ENCODE assay signal across 32 cellular contexts in the genomic region with DNA sequence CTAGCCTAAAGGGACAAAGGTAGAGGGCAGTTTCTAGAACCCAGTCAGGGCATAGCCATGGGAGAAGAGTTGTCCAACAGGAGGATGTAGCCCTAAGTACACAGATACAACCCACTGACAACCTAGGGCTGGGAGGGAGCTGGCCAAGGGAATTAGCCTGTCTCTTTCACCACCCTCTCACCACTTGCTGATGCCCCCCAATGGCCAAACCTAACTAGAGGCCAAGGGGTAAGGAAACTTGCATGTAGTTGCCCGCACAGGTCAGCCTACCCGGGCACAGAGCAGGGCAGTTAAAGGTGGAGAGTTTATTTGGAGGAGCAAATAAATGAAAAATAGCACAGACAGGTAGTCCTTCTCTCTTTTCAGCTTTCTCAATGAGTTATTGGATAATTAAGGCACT.
"Had no signal": no experiment of that assay in that cellular context is flagged by ENCODE, and none has a peak within 500 bp of the region (broad histone marks: within the 10 kb centered on the region; RNA-seq: fewer than 3 reads in every experiment).

No MANE protein-coding gene starts in this region.

- ATAC-seq: activated CD4-positive, alpha-beta T cell treated with anti-CD3 and anti-CD28 coated beads for 36 hours; activated CD8-positive, alpha-beta memory T cell treated with anti-CD3 and anti-CD28 coated beads, Interleukin-2, amount 10 ng/mL, durations not matched to agents 7 days and 5 days; activated CD8-positive, alpha-beta T cell treated with anti-CD3 and anti-CD28 coated beads, Interleukin-2, amount 10 ng/mL, durations not matched to agents 7 days and 5 days; activated naive CD4-positive, alpha-beta T cell treated with anti-CD3 and anti-CD28 coated beads, Interleukin-2, amount 50 U/mL, for 72 hours; activated T-cell treated with anti-CD3 and anti-CD28 coated beads, Interleukin-2, amount 50 U/mL, for 72 hours; esophagus mucosa had no signal

- H3K4me3 Mint-ChIP-seq: activated CD4-positive, alpha-beta memory T cell treated with anti-CD3 and anti-CD28 coated beads for 36 hours; activated CD4-positive, alpha-beta T cell treated with anti-CD3 and anti-CD28 coated beads for 36 hours; activated CD4-positive, alpha-beta T cell treated with anti-CD3 and anti-CD28 coated beads, Interleukin-2, amount 10 ng/mL, durations not matched to agents 24 days and 14 days; activated CD8-positive, alpha-beta memory T cell treated with anti-CD3 and anti-CD28 coated beads, Interleukin-2, amount 10 ng/mL, durations not matched to agents 7 days and 5 days; activated CD8-positive, alpha-beta T cell treated with anti-CD3 and anti-CD28 coated beads, Interleukin-2, amount 10 ng/mL, durations not matched to agents 7 days and 5 days; activated naive CD4-positive, alpha-beta T cell treated with anti-CD3 and anti-CD28 coated beads, Interleukin-2, amount 10 ng/mL, durations not matched to agents 7 days and 5 days; activated T-cell treated with anti-CD3 and anti-CD28 coated beads, Interleukin-2, amount 50 U/mL, for 24 hours; activated T-cell treated with anti-CD3 and anti-CD28 coated beads, Interleukin-2, amount 50 U/mL, for 72 hours; central memory CD8-positive, alpha-beta T cell; dendritic cell treated with granulocyte-macrophage colony-stimulating factor and Interleukin-4, amounts not matched to agents 40 ng/mL and 50 ng/mL, for 4 days; endodermal cell had no signal

- H3K4me1 Mint-ChIP-seq: activated CD4-positive, alpha-beta T cell treated with anti-CD3 and anti-CD28 coated beads for 36 hours; activated CD8-positive, alpha-beta memory T cell treated with anti-CD3 and anti-CD28 coated beads, Interleukin-2, amount 10 ng/mL, durations not matched to agents 7 days and 5 days; activated naive CD4-positive, alpha-beta T cell treated with anti-CD3 and anti-CD28 coated beads, Interleukin-2, amount 10 ng/mL, durations not matched to agents 7 days and 5 days had no signal

- H3K4me3 ChIP-seq: coronary artery, dorsolateral prefrontal cortex had no signal

- H3K36me3 Mint-ChIP-seq: activated CD4-positive, alpha-beta memory T cell treated with anti-CD3 and anti-CD28 coated beads for 36 hours; activated CD8-positive, alpha-beta memory T cell treated with anti-CD3 and anti-CD28 coated beads, Interleukin-2, amount 10 ng/mL, durations not matched to agents 7 days and 5 days; activated naive CD4-positive, alpha-beta T cell treated with anti-CD3 and anti-CD28 coated beads, Interleukin-2, amount 10 ng/mL, durations not matched to agents 7 days and 5 days had no signal

- DNase-seq: activated CD4-positive, alpha-beta memory T cell treated with anti-CD3 and anti-CD28 coated beads for 36 hours; activated CD4-positive, alpha-beta T cell treated with anti-CD3 and anti-CD28 coated beads for 36 hours; activated CD4-positive, alpha-beta T cell treated with anti-CD3 and anti-CD28 coated beads, Interleukin-2, amount 10 ng/mL, durations not matched to agents 24 days and 14 days; activated CD4-positive, CD25-positive, alpha-beta regulatory T cell; activated CD4-positive, CD25-positive, alpha-beta regulatory T cell treated with anti-CD3 and anti-CD28 coated beads, Interleukin-2, amount 50 U/mL, for 72 hours; activated CD8-positive, alpha-beta memory T cell treated with anti-CD3 and anti-CD28 coated beads, Interleukin-2, amount 10 ng/mL, durations not matched to agents 7 days and 5 days; activated CD8-positive, alpha-beta memory T cell treated with anti-CD3 and anti-CD28 coated beads, Interleukin-2, amount 50 U/mL, for 4 hours; activated CD8-positive, alpha-beta T cell treated with anti-CD3 and anti-CD28 coated beads, Interleukin-2, amount 10 ng/mL, durations not matched to agents 7 days and 5 days; activated gamma-delta T cell; activated naive CD4-positive, alpha-beta T cell; activated naive CD4-positive, alpha-beta T cell treated with anti-CD3 and anti-CD28 coated beads, Interleukin-2, amount 10 ng/mL, durations not matched to agents 7 days and 5 days; activated T-cell treated with anti-CD3 and anti-CD28 coated beads for 4 hours; activated T-cell treated with anti-CD3 and anti-CD28 coated beads, Interleukin-2, amount 50 U/mL, for 24 hours; activated T-cell treated with anti-CD3 and anti-CD28 coated beads, Interleukin-2, amount 50 U/mL, for 72 hours; amniotic stem cell; anterior cingulate cortex; brain microvascular endothelial cell; dorsolateral prefrontal cortex; effector memory CD4-positive, alpha-beta T cell; endodermal cell; foreskin fibroblast; head of caudate nucleus; hippocampal formation; T-helper 2 cell had no signal

- H3K27me3 Mint-ChIP-seq: activated CD4-positive, alpha-beta T cell treated with anti-CD3 and anti-CD28 coated beads for 36 hours; activated T-cell treated with anti-CD3 and anti-CD28 coated beads, Interleukin-2, amount 50 U/mL, for 24 hours had no signal

- H3K27ac ChIP-seq: brain microvascular endothelial cell, coronary artery, dorsolateral prefrontal cortex, VCaP had no signal

- H3K27me3 ChIP-seq: brain microvascular endothelial cell, dorsolateral prefrontal cortex had no signal

- H3K36me3 ChIP-seq: brain microvascular endothelial cell had no signal

- FAIRE-seq: astrocyte, frontal cortex had no signal

- H3K27ac Mint-ChIP-seq: activated CD4-positive, alpha-beta memory T cell treated with anti-CD3 and anti-CD28 coated beads for 36 hours; activated CD4-positive, alpha-beta T cell treated with anti-CD3 and anti-CD28 coated beads for 36 hours; activated CD4-positive, alpha-beta T cell treated with anti-CD3 and anti-CD28 coated beads, Interleukin-2, amount 10 ng/mL, durations not matched to agents 24 days and 14 days; activated CD8-positive, alpha-beta memory T cell treated with anti-CD3 and anti-CD28 coated beads, Interleukin-2, amount 10 ng/mL, durations not matched to agents 7 days and 5 days; activated CD8-positive, alpha-beta T cell treated with anti-CD3 and anti-CD28 coated beads, Interleukin-2, amount 10 ng/mL, durations not matched to agents 7 days and 5 days; activated naive CD4-positive, alpha-beta T cell treated with anti-CD3 and anti-CD28 coated beads, Interleukin-2, amount 10 ng/mL, durations not matched to agents 7 days and 5 days; activated T-cell treated with anti-CD3 and anti-CD28 coated beads, Interleukin-2, amount 50 U/mL, for 24 hours; activated T-cell treated with anti-CD3 and anti-CD28 coated beads, Interleukin-2, amount 50 U/mL, for 72 hours; dendritic cell treated with granulocyte-macrophage colony-stimulating factor and Interleukin-4, amounts not matched to agents 40 ng/mL and 50 ng/mL, for 4 days; endodermal cell had no signal
